Comparison of ENCODE assay signal across 2 cellular contexts in the genomic region with DNA sequence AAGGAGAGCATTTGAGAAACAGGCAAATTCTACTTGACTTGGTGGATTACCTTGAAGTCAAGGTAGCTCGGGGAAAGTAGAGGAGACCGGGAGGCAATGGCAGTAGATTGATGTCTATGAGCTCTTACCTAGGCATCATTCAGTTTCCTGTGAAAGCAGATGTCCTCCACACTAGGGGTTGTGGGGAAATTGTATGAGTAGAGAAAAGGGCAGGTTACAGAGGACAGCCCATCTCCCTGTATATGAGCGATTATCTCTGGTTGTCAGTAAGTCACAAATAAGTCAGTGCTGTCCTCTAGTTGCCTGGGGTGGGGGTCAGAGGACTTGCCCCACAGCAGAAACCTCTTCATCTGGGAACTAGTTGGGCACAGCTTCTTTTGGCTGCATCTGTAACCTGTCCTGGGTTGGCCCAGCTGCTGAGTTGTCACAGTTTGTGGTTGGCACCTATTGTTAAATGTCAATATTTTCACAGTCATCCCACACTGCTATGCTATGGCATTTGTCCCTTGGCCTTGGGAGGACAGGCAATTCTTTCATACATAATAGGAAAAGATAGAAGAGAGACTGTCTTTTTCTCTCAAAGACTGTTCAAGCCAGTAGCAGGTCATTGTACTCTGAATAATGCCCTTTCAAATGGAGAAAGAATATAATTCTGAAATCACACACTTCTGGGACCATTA.
TF ChIP-seq lines count a peak whose summit lies in the region.

No MANE protein-coding gene starts in this region.

TF ChIP-seq in K562, 482 proteins besides CTCF, POLR2A, EP300 and RAD21:
- TF ChIP-seq NBN (IDR thresholded peaks at IDR 0.05; ENCODE audit: low read depth), result no peak
- TF ChIP-seq, protein P1, sequence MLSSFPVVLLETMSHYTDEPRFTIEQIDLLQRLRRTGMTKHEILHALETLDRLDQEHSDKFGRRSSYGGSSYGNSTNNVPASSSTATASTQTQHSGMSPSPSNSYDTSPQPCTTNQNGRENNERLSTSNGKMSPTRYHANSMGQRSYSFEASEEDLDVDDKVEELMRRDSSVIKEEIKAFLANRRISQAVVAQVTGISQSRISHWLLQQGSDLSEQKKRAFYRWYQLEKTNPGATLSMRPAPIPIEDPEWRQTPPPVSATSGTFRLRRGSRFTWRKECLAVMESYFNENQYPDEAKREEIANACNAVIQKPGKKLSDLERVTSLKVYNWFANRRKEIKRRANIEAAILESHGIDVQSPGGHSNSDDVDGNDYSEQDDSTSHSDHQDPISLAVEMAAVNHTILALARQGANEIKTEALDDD (IDR thresholded peaks at IDR 0.05), result peak; percentile 82
TF ChIP-seq in K562: peak in this region for 1.

TF ChIP-seq in liver, 16 proteins besides CTCF, POLR2A, EP300 and RAD21:
- TF ChIP-seq RXRA (IDR thresholded peaks at IDR 0.05), result peak; percentile 29 to 66
- peak; percentile 25 for TF ChIP-seq YY1 (IDR thresholded peaks at IDR 0.05)
- no peak for TF ChIP-seq GABPA (IDR thresholded peaks at IDR 0.05 in 1 of 2, conservative IDR thresholded peaks at IDR 0.05 in 1 of 2)
- TF ChIP-seq HNF4A (conservative IDR thresholded peaks at IDR 0.05), result peak; percentile 25 to 61
- peak; percentile 55 for TF ChIP-seq FOXA2 (IDR thresholded peaks at IDR 0.05)
- no peak for TF ChIP-seq HNF4G (IDR thresholded peaks at IDR 0.05)
- TF ChIP-seq, protein P2, sequence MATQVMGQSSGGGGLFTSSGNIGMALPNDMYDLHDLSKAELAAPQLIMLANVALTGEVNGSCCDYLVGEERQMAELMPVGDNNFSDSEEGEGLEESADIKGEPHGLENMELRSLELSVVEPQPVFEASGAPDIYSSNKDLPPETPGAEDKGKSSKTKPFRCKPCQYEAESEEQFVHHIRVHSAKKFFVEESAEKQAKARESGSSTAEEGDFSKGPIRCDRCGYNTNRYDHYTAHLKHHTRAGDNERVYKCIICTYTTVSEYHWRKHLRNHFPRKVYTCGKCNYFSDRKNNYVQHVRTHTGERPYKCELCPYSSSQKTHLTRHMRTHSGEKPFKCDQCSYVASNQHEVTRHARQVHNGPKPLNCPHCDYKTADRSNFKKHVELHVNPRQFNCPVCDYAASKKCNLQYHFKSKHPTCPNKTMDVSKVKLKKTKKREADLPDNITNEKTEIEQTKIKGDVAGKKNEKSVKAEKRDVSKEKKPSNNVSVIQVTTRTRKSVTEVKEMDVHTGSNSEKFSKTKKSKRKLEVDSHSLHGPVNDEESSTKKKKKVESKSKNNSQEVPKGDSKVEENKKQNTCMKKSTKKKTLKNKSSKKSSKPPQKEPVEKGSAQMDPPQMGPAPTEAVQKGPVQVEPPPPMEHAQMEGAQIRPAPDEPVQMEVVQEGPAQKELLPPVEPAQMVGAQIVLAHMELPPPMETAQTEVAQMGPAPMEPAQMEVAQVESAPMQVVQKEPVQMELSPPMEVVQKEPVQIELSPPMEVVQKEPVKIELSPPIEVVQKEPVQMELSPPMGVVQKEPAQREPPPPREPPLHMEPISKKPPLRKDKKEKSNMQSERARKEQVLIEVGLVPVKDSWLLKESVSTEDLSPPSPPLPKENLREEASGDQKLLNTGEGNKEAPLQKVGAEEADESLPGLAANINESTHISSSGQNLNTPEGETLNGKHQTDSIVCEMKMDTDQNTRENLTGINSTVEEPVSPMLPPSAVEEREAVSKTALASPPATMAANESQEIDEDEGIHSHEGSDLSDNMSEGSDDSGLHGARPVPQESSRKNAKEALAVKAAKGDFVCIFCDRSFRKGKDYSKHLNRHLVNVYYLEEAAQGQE (IDR thresholded peaks at IDR 0.05), result no peak
- TF ChIP-seq SP1 (IDR thresholded peaks at IDR 0.05), result no peak
- no peak for TF ChIP-seq TAF1 (conservative IDR thresholded peaks at IDR 0.05)
- TF ChIP-seq FOXA1 (IDR thresholded peaks at IDR 0.05), result no peak
